13 cellular contexts compared by ENCODE assay signal in genomic region chr6:46053034-46053933, GRCh38. TPM values are rescaled to one million over a fixed set of nuclear protein-coding genes. Genes with fewer than 3 reads are reported as not detected.
DNase-seq lines count a peak whose midpoint lies in the region; ATAC-seq and TF ChIP-seq lines count a peak whose summit lies in the region.
"Had no signal": no experiment of that assay in that cellular context is flagged by ENCODE, and none has a peak within 500 bp of the region (broad histone marks: within the 10 kb centered on the region; RNA-seq: fewer than 3 reads in every experiment).

No MANE protein-coding gene starts in this region.

- H3K79me2 ChIP-seq in GM23338 (replicated peaks; ENCODE audit: insufficient read depth): no peaks in the 10 kb centered on the region

- H3K4me3 ChIP-seq in epithelial cell of proximal tubule (ENCODE audit: low read depth, low read length) (no peak overlapping the region), transverse colon (no peak overlapping the region), GM23338 (no peak overlapping the region)

- peak overlapping the region; percentile 83 to 88 (median 86) for H3K27ac ChIP-seq in transverse colon
- no peak overlapping the region for H3K27ac ChIP-seq in GM23338 (ENCODE audit: low read depth)

- no peak overlapping the region for H2AFZ ChIP-seq in GM23338

- ATAC-seq in activated T-cell treated with anti-CD3 and anti-CD28 coated beads, Interleukin-2, amount 50 U/mL, for 4 hours: peak; percentile 34 to 59
- no peak for ATAC-seq in GM23338

- H3K9me3 Mint-ChIP-seq in activated T-cell treated with anti-CD3 and anti-CD28 coated beads, Interleukin-2, amount 50 U/mL, for 4 hours: no peaks in the 10 kb centered on the region
- H3K9me3 Mint-ChIP-seq in GM23338: peaks cover 16% of the 10 kb centered on the region

- no peak for DNase-seq in activated T-cell treated with anti-CD3 and anti-CD28 coated beads, Interleukin-2, amount 50 U/mL, for 4 hours
- DNase-seq in activated T-cell treated with anti-CD3 and anti-CD28 coated beads, Interleukin-2, amount 50 U/mL, for 1 hour: no peak
- DNase-seq in epithelial cell of proximal tubule (ENCODE audit: low read depth) (peak; percentile 19), mucosa of gallbladder (ENCODE audit: low spot score) (peak; percentile 18), transverse colon (peak; percentile 64), HUDEP-2 (lab: John Stamatoyannopoulos, UW; ENCODE audit: unreplicated experiment in 76 of 76) (no peak), GM23338 (ENCODE audit: low spot score) (no peak)
- no peak for DNase-seq in activated naive CD4-positive, alpha-beta T cell treated with anti-CD3 and anti-CD28 coated beads, Interleukin-2, amount 50 U/mL, for 16 hours
- DNase-seq: foreskin fibroblast; stimulated activated CD8-positive, alpha-beta memory T cell treated with anti-CD3 and anti-CD28 coated beads, Interleukin-4, amount 100 ng/mL, for 48 hours had no signal

- no peaks in the 10 kb centered on the region for H3F3A ChIP-seq in GM23338 (replicated peaks; ENCODE audit: low read depth)

- no peaks in the 10 kb centered on the region for H4K20me1 ChIP-seq in GM23338 (replicated peaks; ENCODE audit: insufficient read depth)

- H3K4me2 ChIP-seq in GM23338: no peak overlapping the region

- TF ChIP-seq POLR2A in transverse colon (IDR thresholded peaks at IDR 0.05): peak; percentile 80

- TF ChIP-seq EP300 in transverse colon (IDR thresholded peaks at IDR 0.05; ENCODE audit: low read depth): no peak

- 17 to 31% methylated on average over 5 to 9 of the region's 9 CpGs for WGBS in transverse colon (ENCODE audit: low coverage in 1 of 2), 2 donors

- intact Hi-C loops in transverse colon (cut with DNase I; ENCODE audit: low total_unique reads): no loop called here

- TF ChIP-seq CTCF in epithelial cell of proximal tubule (conservative IDR thresholded peaks at IDR 0.05; ENCODE audit: low read depth, low read length) (no peak), transverse colon (IDR thresholded peaks at IDR 0.05) (no peak), GM23338 (conservative IDR thresholded peaks at IDR 0.05; ENCODE audit: low read depth in 2 of 2) (no peak)

- peaks cover 13% of the 10 kb centered on the region for H3K27me3 Mint-ChIP-seq in activated T-cell treated with anti-CD3 and anti-CD28 coated beads, Interleukin-2, amount 50 U/mL, for 4 hours (ENCODE audit: low read depth)
- peaks cover 5% of the 10 kb centered on the region for H3K27me3 Mint-ChIP-seq in GM23338 (ENCODE audit: insufficient read depth, low read depth, poor library complexity)

- H3K9me2 ChIP-seq in GM23338 (ENCODE audit: insufficient read depth): 0 out of 2 replicates have a peak, but pooled peaks cover under 1% of the 10 kb centered on the region

- H3K36me3 ChIP-seq in transverse colon: no peaks in the 10 kb centered on the region
- no peaks in the 10 kb centered on the region; the same call in 1 of the 2 replicates for H3K36me3 ChIP-seq in GM23338 (ENCODE audit: insufficient read depth)

- no peaks in the 10 kb centered on the region for H3K9me3 ChIP-seq in transverse colon

- in situ Hi-C loops in transverse colon (cut with MboI; ENCODE audit: low pct_ligation_motif_present in 1 of 4, low pct_unique_long_range_greater_than_20kb in 1 of 4, low sequenced_read_pairs in 3 of 4): no loop called here

- no peaks in the 10 kb centered on the region for H3K27me3 ChIP-seq in transverse colon
- no peaks in the 10 kb centered on the region for H3K27me3 ChIP-seq in GM23338 (ENCODE audit: insufficient read depth)

- peaks cover 6 to 50% (median 32%) of the 10 kb centered on the region in 4 donors for H3K4me1 ChIP-seq in transverse colon
- H3K4me1 ChIP-seq in GM23338 (ENCODE audit: insufficient read depth): peaks cover 4% of the 10 kb centered on the region

- no peak overlapping the region for H3K27ac Mint-ChIP-seq in GM23338
- H3K27ac Mint-ChIP-seq: memory B cell had no signal

- no peaks in the 10 kb centered on the region for H3K36me3 Mint-ChIP-seq in activated T-cell treated with anti-CD3 and anti-CD28 coated beads, Interleukin-2, amount 50 U/mL, for 4 hours (ENCODE audit: insufficient read depth)
- H3K36me3 Mint-ChIP-seq in GM23338 (ENCODE audit: low read depth): peaks cover 6% of the 10 kb centered on the region; the same call in 2 of the 3 replicates
- H3K36me3 Mint-ChIP-seq: brain, memory B cell had no signal

- no peak overlapping the region for H3K4me3 Mint-ChIP-seq in activated T-cell treated with anti-CD3 and anti-CD28 coated beads, Interleukin-2, amount 50 U/mL, for 4 hours
- no peak overlapping the region for H3K4me3 Mint-ChIP-seq in GM23338
- H3K4me3 Mint-ChIP-seq: brain, memory B cell had no signal

- peaks cover 15% of the 10 kb centered on the region for H3K4me1 Mint-ChIP-seq in activated T-cell treated with anti-CD3 and anti-CD28 coated beads, Interleukin-2, amount 50 U/mL, for 4 hours (ENCODE audit: low read depth)
- peaks cover 16% of the 10 kb centered on the region; the same call in 2 of the 3 replicates for H3K4me1 Mint-ChIP-seq in GM23338
- H3K4me1 Mint-ChIP-seq: brain had no signal

TF ChIP-seq in GM23338, 12 proteins besides CTCF, POLR2A, EP300 and RAD21 (continues in another document):
- TF ChIP-seq NANOG (IDR thresholded peaks at IDR 0.05; ENCODE audit: borderline replicate concordance): no peak
- no peak for TF ChIP-seq REST (IDR thresholded peaks at IDR 0.05; ENCODE audit: unreplicated experiment)
- no peak for TF ChIP-seq EZH2 (IDR thresholded peaks at IDR 0.05; ENCODE audit: low read depth, unreplicated experiment)
- no peak for TF ChIP-seq POLR2AphosphoS5 (IDR thresholded peaks at IDR 0.05; ENCODE audit: low read depth)
- no peak for TF ChIP-seq ETS1 (IDR thresholded peaks at IDR 0.05)
- no peak for TF ChIP-seq EZH2phosphoT487 (IDR thresholded peaks at IDR 0.05; ENCODE audit: unreplicated experiment)
- no peak for TF ChIP-seq STAT1 (IDR thresholded peaks at IDR 0.05; ENCODE audit: unreplicated experiment)
- TF ChIP-seq CREB1 (CRISPR knock-in tag; IDR thresholded peaks at IDR 0.05; ENCODE audit: low read depth): no peak
- no peak for TF ChIP-seq ZNF331 (CRISPR knock-in tag; IDR thresholded peaks at IDR 0.05; ENCODE audit: low read depth)

RNA-seq across cellular contexts. Expression of gene CLIC5, which starts 37.6 kb away (rescaled TPM):
- 1 to 10 TPM; 1.5 to 2.9 (median 1.6) TPM for total RNA-seq in activated T-cell treated with anti-CD3 and anti-CD28 coated beads, Interleukin-2, amount 50 U/mL, for 4 hours
- total RNA-seq in epithelial cell of proximal tubule (0.58 and 5.2 TPM in 2 replicates), mucosa of gallbladder (27.6 TPM), transverse colon (100 to 1,000 TPM in 3 of 4 donors, 1 to 10 TPM in 1; 5.0 to 222 (median 149) TPM)
- total RNA-seq in GM23338 (2014; rRNA removed; shearing (Covaris generic)): not detected in 2 replicates
- 0.08 and 0.12 TPM in 2 replicates for polyA plus RNA-seq in GM23338 (2016; fragmentation: Nextera tagmentation; extraction: Ambion mirVana)
- total RNA-seq: G401 had no signal

Comparison
In these comparisons a context has a peak if more than half of its experiments do, and no peak if none do; other contexts are left out.
1. DNase-seq: peak in epithelial cell of proximal tubule (single experiment), mucosa of gallbladder (single experiment) and transverse colon (single experiment); none in activated T-cell treated with anti-CD3 and anti-CD28 coated beads, Interleukin-2, amount 50 U/mL, for 4 hours (single experiment), activated T-cell treated with anti-CD3 and anti-CD28 coated beads, Interleukin-2, amount 50 U/mL, for 1 hour (single experiment), HUDEP-2 (0 of 76), activated naive CD4-positive, alpha-beta T cell treated with anti-CD3 and anti-CD28 coated beads, Interleukin-2, amount 50 U/mL, for 16 hours (single experiment) and GM23338 (single experiment).